ENCODE assay signal across 8 cellular contexts in genomic region chr10:6678211-6678803, GRCh38.
DNase-seq lines count a peak whose midpoint lies in the region; ATAC-seq and TF ChIP-seq lines count a peak whose summit lies in the region.

No MANE protein-coding gene starts in this region.

- TF ChIP-seq CTCF in lower lobe of right lung (IDR thresholded peaks at IDR 0.05) = peak; percentile 70

- no peak overlapping the region for H3K4me3 ChIP-seq in lower lobe of right lung

- DNase-seq in CD1c-positive myeloid dendritic cell (ENCODE audit: extremely low spot score) (peak; percentile 67), HT-29 (ENCODE audit: low spot score) (peak; percentile 71), cerebellar cortex (ENCODE audit: low spot score) (peak; percentile 31), lower lobe of right lung (no peak)
- peak; percentile 46 for DNase-seq in activated CD4-positive, CD25-positive, alpha-beta regulatory T cell treated with anti-CD3 and anti-CD28 coated beads, Interleukin-2, amount 50 U/mL, for 16 hours (ENCODE audit: low read depth, low spot score)
- DNase-seq in stimulated activated CD8-positive, alpha-beta memory T cell treated with anti-CD3 and anti-CD28 coated beads, Interleukin-12 subunit alpha, Interleukin-12 subunit beta, amount 100 ng/mL, for 4 hours (ENCODE audit: low read depth) = peak; percentile 17

- ATAC-seq in lower lobe of right lung (peak; percentile 60 to 61), GM18502 (IDR thresholded peaks at IDR 0.05; ENCODE audit: poor library complexity, unreplicated experiment) (no peak), HG02852 (IDR thresholded peaks at IDR 0.05; ENCODE audit: unreplicated experiment) (no peak)

- H3K27me3 ChIP-seq in lower lobe of right lung (ENCODE audit: low read depth) = no peaks in the 10 kb centered on the region

- no peaks in the 10 kb centered on the region for H3K4me1 ChIP-seq in lower lobe of right lung

- no peak overlapping the region for H3K27ac ChIP-seq in lower lobe of right lung

- H3K9me3 ChIP-seq in lower lobe of right lung = no peaks in the 10 kb centered on the region

- H3K36me3 ChIP-seq in lower lobe of right lung = no peaks in the 10 kb centered on the region

- intact Hi-C loops in lower lobe of right lung (cut with DNase I) = no loop called here

Comparison
In these comparisons a context has a peak if more than half of its experiments do, and no peak if none do; other contexts are left out.
1. ATAC-seq: peak in lower lobe of right lung (2 of 2); none in GM18502 (single experiment) and HG02852 (single experiment).